15 cellular contexts compared by ENCODE assay signal in genomic region chr1:209618756-209619420, GRCh38. TPM values are rescaled to one million over a fixed set of nuclear protein-coding genes. Genes with fewer than 3 reads are reported as not detected.
DNase-seq lines count a peak whose midpoint lies in the region; ATAC-seq and TF ChIP-seq lines count a peak whose summit lies in the region.
"Had no signal": no experiment of that assay in that cellular context is flagged by ENCODE, and none has a peak within 500 bp of the region (broad histone marks: within the 10 kb centered on the region; RNA-seq: fewer than 3 reads in every experiment).

No MANE protein-coding gene starts in this region.

- no peak overlapping the region for H3K9ac ChIP-seq in skeletal muscle satellite cell (ENCODE audit: low read depth, low read length)

- no peaks in the 10 kb centered on the region for H3K27me3 ChIP-seq in skeletal muscle satellite cell (ENCODE audit: control insufficient read depth, insufficient read depth, low read length)

- H3K36me3 ChIP-seq in skeletal muscle satellite cell (ENCODE audit: insufficient read depth, low read length): no peaks in the 10 kb centered on the region
- H3K36me3 ChIP-seq: thoracic aorta had no signal

- peaks cover 13% of the 10 kb centered on the region for H3K4me1 ChIP-seq in skeletal muscle satellite cell (ENCODE audit: control insufficient read depth, insufficient read depth, low read length)

- H3K4me2 ChIP-seq in skeletal muscle satellite cell (ENCODE audit: low read length): peak overlapping the region; percentile 24

- intact Hi-C loops in left ventricle myocardium superior (cut with micrococcal nuclease): no loop called here

- DNase-seq in NCI-H1417 (lab: John Stamatoyannopoulos, UW) (peak in 2 of 3 experiments; percentile 22 to 40), NCI-H1417 treated with DMSO at 0.1 percent for 48 hours (lab: John Stamatoyannopoulos, UW) (no peak), left ventricle myocardium superior (peak; percentile 72), HUDEP-2 (lab: John Stamatoyannopoulos, UW; ENCODE audit: unreplicated experiment in 76 of 76) (no peak), T-helper 2 cell (no peak)
- no peak for DNase-seq in activated naive CD4-positive, alpha-beta T cell treated with anti-CD3 and anti-CD28 coated beads, Interleukin-2, amount 50 U/mL, for 16 hours
- DNase-seq: activated CD8-positive, alpha-beta memory T cell treated with anti-CD3 and anti-CD28 coated beads for 24 hours; cortex of kidney; DMS79 treated with DMSO at 0.1 percent for 48 hours; NCI-H1105 treated with DMSO at 0.1 percent for 48 hours; PC-3 had no signal

- ATAC-seq in SK-N-SH treated with all-trans-retinoic acid at 6 μM for 48 hours: peak; percentile 62
- peak; percentile 82 for ATAC-seq in left ventricle myocardium superior
- ATAC-seq: PC-3 had no signal

- H3K4me3 ChIP-seq in skeletal muscle satellite cell (ENCODE audit: low read length): no peak overlapping the region
- H3K4me3 ChIP-seq: thoracic aorta had no signal

- no peaks in the 10 kb centered on the region for H3K9me3 ChIP-seq in skeletal muscle satellite cell (replicated peaks; ENCODE audit: low read length)
- H3K9me3 ChIP-seq: thoracic aorta had no signal

TF ChIP-seq in SK-N-SH treated with all-trans-retinoic acid at 6 μM for 48 hours, 23 proteins besides CTCF, POLR2A, EP300 and RAD21:
- TF ChIP-seq PPARA (CRISPR knock-in tag; IDR thresholded peaks at IDR 0.05; ENCODE audit: borderline replicate concordance) (no peak), ZNF8 (CRISPR knock-in tag; IDR thresholded peaks at IDR 0.05) (no peak), ZFP3 (CRISPR knock-in tag; IDR thresholded peaks at IDR 0.05) (no peak), ESRRG (CRISPR knock-in tag; IDR thresholded peaks at IDR 0.05) (no peak), TOX (CRISPR knock-in tag; IDR thresholded peaks at IDR 0.05; ENCODE audit: borderline replicate concordance) (no peak), TCF4 (CRISPR knock-in tag; IDR thresholded peaks at IDR 0.05; ENCODE audit: borderline replicate concordance) (no peak), ARNTL (CRISPR knock-in tag; IDR thresholded peaks at IDR 0.05; ENCODE audit: borderline replicate concordance, low read depth) (no peak)

RNA-seq across cellular contexts. Expression of gene LAMB3, which starts 33.3 kb away (rescaled TPM):
- 5.2 TPM for total RNA-seq in left ventricle myocardium superior
- 8.1 and 9.0 TPM in 2 replicates for total RNA-seq in skeletal muscle satellite cell (2012; rRNA removed)

RNA-seq across cellular contexts. Expression of gene CAMK1G, which starts 35.4 kb away (rescaled TPM):
- not detected for total RNA-seq in left ventricle myocardium superior
- total RNA-seq in skeletal muscle satellite cell (2012; rRNA removed): under 0.01 TPM in 1 of 2 replicates, not detected in the other
- total RNA-seq: PC-3, pulmonary artery endothelial cell, thoracic aorta had no signal

RNA-seq across cellular contexts. Expression of gene G0S2, which starts 56.3 kb away (rescaled TPM):
- 594 TPM for total RNA-seq in left ventricle myocardium superior
- 15.3 and 17.2 TPM in 2 replicates for total RNA-seq in skeletal muscle satellite cell (2012; rRNA removed)

Comparison
In these comparisons a context has a peak if more than half of its experiments do, and no peak if none do; other contexts are left out.
1. DNase-seq: peak in NCI-H1417 (2 of 3) and left ventricle myocardium superior (single experiment); none in NCI-H1417 treated with DMSO at 0.1 percent for 48 hours (single experiment), activated naive CD4-positive, alpha-beta T cell treated with anti-CD3 and anti-CD28 coated beads, Interleukin-2, amount 50 U/mL, for 16 hours (single experiment), HUDEP-2 (0 of 76) and T-helper 2 cell (0 of 5).